In genomic region chr1:107851418-107851817, GRCh38 we compare ENCODE assay signal across 14 cellular contexts.
A peak's percentile ranks its signal among the peaks of the same experiment; 100 is the strongest.
DNase-seq lines count a peak whose midpoint lies in the region; ATAC-seq and TF ChIP-seq lines count a peak whose summit lies in the region.
"Had no signal": no experiment of that assay in that cellular context is flagged by ENCODE, and none has a peak within 500 bp of the region (broad histone marks: within the 10 kb centered on the region; RNA-seq: fewer than 3 reads in every experiment).

No MANE protein-coding gene starts in this region.

- H3K4me2 ChIP-seq in Loucy (ENCODE audit: low read depth, low read length, poor library complexity, severe bottlenecking) = peak overlapping the region; percentile 19

- no peaks in the 10 kb centered on the region for H3K27me3 Mint-ChIP-seq in natural killer cell (ENCODE audit: low read depth in 2 of 2)
- H3K27me3 Mint-ChIP-seq in natural killer cell treated with Interleukin-12 subunit alpha and Interleukin-12 subunit beta and Interleukin-15 and Interleukin-18, amount 100 ng/mL, for 72 hours = no peaks in the 10 kb centered on the region
- H3K27me3 Mint-ChIP-seq in endothelial cell (ENCODE audit: unreplicated experiment) = peaks cover 3% of the 10 kb centered on the region
- H3K27me3 Mint-ChIP-seq: B cell had no signal

- peaks cover 40% of the 10 kb centered on the region for H3K4me1 ChIP-seq in Loucy (ENCODE audit: insufficient read depth, low read length, poor library complexity, severe bottlenecking)

- intact Hi-C loops in natural killer cell (cut with micrococcal nuclease) (no loop called here), lower leg skin (cut with DNase I; ENCODE audit: low total_unique reads) (no loop called here)

- H3K4me3 ChIP-seq in Loucy (ENCODE audit: low read length, poor library complexity, severe bottlenecking) (no peak overlapping the region), lower leg skin (ENCODE audit: low read depth, poor library complexity, severe bottlenecking) (no peak overlapping the region)
- H3K4me3 ChIP-seq: GM12878 had no signal

- H3K4me3 Mint-ChIP-seq in natural killer cell (peak overlapping the region; percentile 41), endothelial cell (ENCODE audit: unreplicated experiment) (no peak overlapping the region)
- H3K4me3 Mint-ChIP-seq in natural killer cell treated with Interleukin-12 subunit alpha and Interleukin-12 subunit beta and Interleukin-15 and Interleukin-18, amount 100 ng/mL, for 72 hours = no peak overlapping the region
- H3K4me3 Mint-ChIP-seq: B cell; CD14-positive monocyte; CD8-positive, alpha-beta T cell; H9 had no signal

- peak in 1 of 3 donors; percentile 34 for ATAC-seq in natural killer cell
- no peak for ATAC-seq in natural killer cell treated with Interleukin-12 subunit alpha and Interleukin-12 subunit beta and Interleukin-15 and Interleukin-18, amount 100 ng/mL, for 72 hours
- ATAC-seq: CD8-positive, alpha-beta T cell; GM12878 had no signal

- H3F3A ChIP-seq in Loucy (ENCODE audit: low read depth) = peaks cover 7% of the 10 kb centered on the region; the same call in 1 of the 2 replicates

- H3K9me3 Mint-ChIP-seq in natural killer cell (peaks cover 7 to 13% of the 10 kb centered on the region in 2 donors), endothelial cell (ENCODE audit: unreplicated experiment) (no peaks in the 10 kb centered on the region)
- H3K9me3 Mint-ChIP-seq in natural killer cell treated with Interleukin-12 subunit alpha and Interleukin-12 subunit beta and Interleukin-15 and Interleukin-18, amount 100 ng/mL, for 72 hours = peaks cover 10% of the 10 kb centered on the region

- H3K36me3 Mint-ChIP-seq in natural killer cell (peaks cover 22% of the 10 kb centered on the region), endothelial cell (ENCODE audit: low read depth, unreplicated experiment) (peaks cover 29% of the 10 kb centered on the region)
- H3K36me3 Mint-ChIP-seq in natural killer cell treated with Interleukin-12 subunit alpha and Interleukin-12 subunit beta and Interleukin-15 and Interleukin-18, amount 100 ng/mL, for 72 hours = peaks cover 22% of the 10 kb centered on the region

- TF ChIP-seq CTCF in natural killer cell (IDR thresholded peaks at IDR 0.05) (no peak), Loucy (conservative IDR thresholded peaks at IDR 0.05; ENCODE audit: low read length) (no peak), endothelial cell (IDR thresholded peaks at IDR 0.05; ENCODE audit: unreplicated experiment) (no peak), lower leg skin (IDR thresholded peaks at IDR 0.05) (no peak)

- H3K36me3 ChIP-seq in Loucy (ENCODE audit: insufficient read depth, low read length) = peaks cover 8% of the 10 kb centered on the region; the same call in 1 of the 2 replicates

- H3K9ac ChIP-seq in Loucy (ENCODE audit: low read depth, low read length, poor library complexity, severe bottlenecking) = no peak overlapping the region

- TF ChIP-seq POLR2A in lower leg skin (IDR thresholded peaks at IDR 0.05) = no peak

- H4K20me1 ChIP-seq in Loucy (ENCODE audit: insufficient read depth, low read length, poor library complexity, severe bottlenecking) = peaks cover 33% of the 10 kb centered on the region

- no peak overlapping the region for H2AFZ ChIP-seq in Loucy (ENCODE audit: low read length)

- no peaks in the 10 kb centered on the region for H3K27me3 ChIP-seq in Loucy (ENCODE audit: insufficient read depth, low read length, poor library complexity, severe bottlenecking)

- DNase-seq in natural killer cell (no peak), endothelial cell (ENCODE audit: low spot score) (no peak), lower leg skin (ENCODE audit: low spot score in 2 of 2) (no peak), GDM1 (lab: John Stamatoyannopoulos, UW) (no peak), DMS153 (lab: John Stamatoyannopoulos, UW) (no peak)
- DNase-seq in natural killer cell treated with Interleukin-12 subunit alpha and Interleukin-12 subunit beta and Interleukin-15 and Interleukin-18, amount 100 ng/mL, for 72 hours (ENCODE audit: low spot score) = no peak
- DNase-seq: CD8-positive, alpha-beta T cell; COR-L47; GOT3 had no signal

- H3K79me2 ChIP-seq in Loucy (ENCODE audit: insufficient read depth, low read length) = peaks cover 95% of the 10 kb centered on the region

- no peaks in the 10 kb centered on the region for H3K9me3 ChIP-seq in Loucy (ENCODE audit: insufficient read depth, low read depth, low read length)

- no peaks in the 10 kb centered on the region for H3K9me2 ChIP-seq in Loucy (replicated peaks; ENCODE audit: low read depth, low read length)

- H3K27ac Mint-ChIP-seq in natural killer cell (peak overlapping the region; percentile 89 to 90), endothelial cell (ENCODE audit: unreplicated experiment) (peak overlapping the region; percentile 92)
- peak overlapping the region in 1 of 2 donors; percentile 10 for H3K27ac Mint-ChIP-seq in natural killer cell treated with Interleukin-12 subunit alpha and Interleukin-12 subunit beta and Interleukin-15 and Interleukin-18, amount 100 ng/mL, for 72 hours
- H3K27ac Mint-ChIP-seq: B cell; CD14-positive monocyte; CD8-positive, alpha-beta T cell had no signal

- H3K4me1 Mint-ChIP-seq in natural killer cell (peaks cover 71 to 79% of the 10 kb centered on the region in 2 donors), endothelial cell (ENCODE audit: unreplicated experiment) (peaks cover 79% of the 10 kb centered on the region)
- peaks cover 46 to 64% of the 10 kb centered on the region in 2 donors for H3K4me1 Mint-ChIP-seq in natural killer cell treated with Interleukin-12 subunit alpha and Interleukin-12 subunit beta and Interleukin-15 and Interleukin-18, amount 100 ng/mL, for 72 hours (ENCODE audit: low read depth in 2 of 2)
